1 cellular context compared by ENCODE assay signal in the genomic region with DNA sequence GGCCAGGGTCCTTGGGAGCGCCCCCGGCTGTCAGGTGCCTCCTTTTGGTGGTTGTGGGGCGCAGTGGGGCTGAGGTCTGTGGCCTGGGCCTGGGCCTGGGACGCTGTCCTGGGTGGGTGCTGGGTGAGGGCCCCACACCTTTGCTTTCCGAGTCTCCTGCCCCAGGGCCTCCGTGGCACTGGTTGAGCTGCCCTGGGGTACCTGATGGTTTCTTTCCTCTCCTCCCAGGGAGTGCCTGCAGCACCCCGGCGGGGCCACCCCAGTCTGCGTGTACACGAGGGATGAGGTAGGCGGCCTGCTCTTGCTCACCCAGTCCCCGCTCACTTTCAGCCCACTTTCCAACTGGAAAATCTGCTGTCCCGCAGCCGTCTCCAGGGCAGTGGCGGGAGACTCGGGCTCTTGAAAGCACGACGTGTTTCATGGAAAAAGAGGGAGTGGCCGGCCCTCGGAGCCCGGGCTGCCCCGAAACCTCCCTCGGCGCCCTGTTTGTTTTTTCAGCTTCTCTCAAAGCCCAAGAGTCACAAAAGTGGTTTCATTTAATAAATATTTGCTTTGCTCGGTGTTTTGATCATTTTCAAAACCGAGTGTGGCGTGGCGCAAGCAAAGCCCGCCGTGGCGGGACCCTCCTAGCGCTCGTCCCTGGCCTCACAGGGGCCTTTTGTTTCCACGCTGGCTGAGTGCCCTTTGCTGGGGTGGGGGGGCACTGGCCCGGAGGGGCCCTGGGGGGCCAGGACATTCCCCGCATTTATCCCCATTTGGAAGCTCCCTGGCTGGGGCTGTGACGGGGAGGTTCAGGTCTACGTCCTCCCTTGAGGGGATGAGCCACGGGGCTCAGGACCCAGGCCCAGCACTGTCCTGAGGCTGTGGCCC.
A peak's percentile ranks its signal among the peaks of the same experiment; 100 is the strongest.
TF ChIP-seq lines count a peak whose summit lies in the region.

No MANE protein-coding gene starts in this region.

TF ChIP-seq in HepG2, 621 proteins besides CTCF, POLR2A, EP300 and RAD21 (continued from another document and continues in another):
- TF ChIP-seq THRA (CRISPR knock-in tag; IDR thresholded peaks at IDR 0.05; ENCODE audit: borderline replicate concordance), result peak; percentile 60; the same call in 1 of the 2 replicates
- TF ChIP-seq ZNF629 (CRISPR knock-in tag; conservative IDR thresholded peaks at IDR 0.05), result peak; percentile 19; the same call in 1 of the 2 replicates
- peak; percentile 2; the same call in 1 of the 2 replicates for TF ChIP-seq ZMAT3 (CRISPR knock-in tag; conservative IDR thresholded peaks at IDR 0.05)
- TF ChIP-seq SMC3 (IDR thresholded peaks at IDR 0.05; ENCODE audit: low read length), result peak; percentile 22; the same call in 1 of the 2 replicates
- TF ChIP-seq, protein P1, sequence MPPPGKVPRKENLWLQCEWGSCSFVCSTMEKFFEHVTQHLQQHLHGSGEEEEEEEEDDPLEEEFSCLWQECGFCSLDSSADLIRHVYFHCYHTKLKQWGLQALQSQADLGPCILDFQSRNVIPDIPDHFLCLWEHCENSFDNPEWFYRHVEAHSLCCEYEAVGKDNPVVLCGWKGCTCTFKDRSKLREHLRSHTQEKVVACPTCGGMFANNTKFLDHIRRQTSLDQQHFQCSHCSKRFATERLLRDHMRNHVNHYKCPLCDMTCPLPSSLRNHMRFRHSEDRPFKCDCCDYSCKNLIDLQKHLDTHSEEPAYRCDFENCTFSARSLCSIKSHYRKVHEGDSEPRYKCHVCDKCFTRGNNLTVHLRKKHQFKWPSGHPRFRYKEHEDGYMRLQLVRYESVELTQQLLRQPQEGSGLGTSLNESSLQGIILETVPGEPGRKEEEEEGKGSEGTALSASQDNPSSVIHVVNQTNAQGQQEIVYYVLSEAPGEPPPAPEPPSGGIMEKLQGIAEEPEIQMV (CRISPR knock-in tag; IDR thresholded peaks at IDR 0.05; ENCODE audit: low read depth), result peak; percentile 25; the same call in 1 of the 2 replicates
- TF ChIP-seq YY1 (IDR thresholded peaks at IDR 0.05; ENCODE audit: insufficient read depth, insufficient replicate concordance, low read depth, low read length), result peak; percentile 24
- TF ChIP-seq NFIC (IDR thresholded peaks at IDR 0.05; ENCODE audit: low read length), result no peak
- no peak; the same call in 1 of the 2 replicates for TF ChIP-seq ZBTB4 (CRISPR knock-in tag; IDR thresholded peaks at IDR 0.05; ENCODE audit: borderline replicate concordance)
- TF ChIP-seq MLX (CRISPR knock-in tag; IDR thresholded peaks at IDR 0.05), result peak; percentile 62
- peak; percentile 96 for TF ChIP-seq TCF7 (IDR thresholded peaks at IDR 0.05; ENCODE audit: low read depth)
- peak; percentile 92 for TF ChIP-seq ZNF30 (CRISPR knock-in tag; IDR thresholded peaks at IDR 0.05)
- peak; percentile 65 for TF ChIP-seq TBL1XR1 (IDR thresholded peaks at IDR 0.05; ENCODE audit: borderline replicate concordance, low read length, partially characterized antibody)
- TF ChIP-seq, protein P2, sequence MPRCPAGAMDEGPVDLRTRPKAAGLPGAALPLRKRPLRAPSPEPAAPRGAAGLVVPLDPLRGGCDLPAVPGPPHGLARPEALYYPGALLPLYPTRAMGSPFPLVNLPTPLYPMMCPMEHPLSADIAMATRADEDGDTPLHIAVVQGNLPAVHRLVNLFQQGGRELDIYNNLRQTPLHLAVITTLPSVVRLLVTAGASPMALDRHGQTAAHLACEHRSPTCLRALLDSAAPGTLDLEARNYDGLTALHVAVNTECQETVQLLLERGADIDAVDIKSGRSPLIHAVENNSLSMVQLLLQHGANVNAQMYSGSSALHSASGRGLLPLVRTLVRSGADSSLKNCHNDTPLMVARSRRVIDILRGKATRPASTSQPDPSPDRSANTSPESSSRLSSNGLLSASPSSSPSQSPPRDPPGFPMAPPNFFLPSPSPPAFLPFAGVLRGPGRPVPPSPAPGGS (CRISPR knock-in tag; IDR thresholded peaks at IDR 0.05), result no peak
- TF ChIP-seq, protein P3, sequence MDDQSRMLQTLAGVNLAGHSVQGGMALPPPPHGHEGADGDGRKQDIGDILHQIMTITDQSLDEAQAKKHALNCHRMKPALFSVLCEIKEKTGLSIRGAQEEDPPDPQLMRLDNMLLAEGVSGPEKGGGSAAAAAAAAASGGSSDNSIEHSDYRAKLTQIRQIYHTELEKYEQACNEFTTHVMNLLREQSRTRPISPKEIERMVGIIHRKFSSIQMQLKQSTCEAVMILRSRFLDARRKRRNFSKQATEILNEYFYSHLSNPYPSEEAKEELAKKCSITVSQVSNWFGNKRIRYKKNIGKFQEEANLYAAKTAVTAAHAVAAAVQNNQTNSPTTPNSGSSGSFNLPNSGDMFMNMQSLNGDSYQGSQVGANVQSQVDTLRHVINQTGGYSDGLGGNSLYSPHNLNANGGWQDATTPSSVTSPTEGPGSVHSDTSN (CRISPR knock-in tag; IDR thresholded peaks at IDR 0.05; ENCODE audit: borderline replicate concordance), result peak; percentile 71; the same call in 1 of the 2 replicates
- no peak for TF ChIP-seq JUNB (CRISPR knock-in tag; IDR thresholded peaks at IDR 0.05; ENCODE audit: borderline replicate concordance)
- TF ChIP-seq ZNF350 (CRISPR knock-in tag; IDR thresholded peaks at IDR 0.05; ENCODE audit: borderline replicate concordance, low read depth), result no peak
- TF ChIP-seq, protein P4, sequence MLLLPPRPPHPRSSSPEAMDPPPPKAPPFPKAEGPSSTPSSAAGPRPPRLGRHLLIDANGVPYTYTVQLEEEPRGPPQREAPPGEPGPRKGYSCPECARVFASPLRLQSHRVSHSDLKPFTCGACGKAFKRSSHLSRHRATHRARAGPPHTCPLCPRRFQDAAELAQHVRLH (CRISPR knock-in tag; IDR thresholded peaks at IDR 0.05; ENCODE audit: borderline replicate concordance, low read depth), result no peak; the same call in 1 of the 2 replicates
- TF ChIP-seq, protein P5, sequence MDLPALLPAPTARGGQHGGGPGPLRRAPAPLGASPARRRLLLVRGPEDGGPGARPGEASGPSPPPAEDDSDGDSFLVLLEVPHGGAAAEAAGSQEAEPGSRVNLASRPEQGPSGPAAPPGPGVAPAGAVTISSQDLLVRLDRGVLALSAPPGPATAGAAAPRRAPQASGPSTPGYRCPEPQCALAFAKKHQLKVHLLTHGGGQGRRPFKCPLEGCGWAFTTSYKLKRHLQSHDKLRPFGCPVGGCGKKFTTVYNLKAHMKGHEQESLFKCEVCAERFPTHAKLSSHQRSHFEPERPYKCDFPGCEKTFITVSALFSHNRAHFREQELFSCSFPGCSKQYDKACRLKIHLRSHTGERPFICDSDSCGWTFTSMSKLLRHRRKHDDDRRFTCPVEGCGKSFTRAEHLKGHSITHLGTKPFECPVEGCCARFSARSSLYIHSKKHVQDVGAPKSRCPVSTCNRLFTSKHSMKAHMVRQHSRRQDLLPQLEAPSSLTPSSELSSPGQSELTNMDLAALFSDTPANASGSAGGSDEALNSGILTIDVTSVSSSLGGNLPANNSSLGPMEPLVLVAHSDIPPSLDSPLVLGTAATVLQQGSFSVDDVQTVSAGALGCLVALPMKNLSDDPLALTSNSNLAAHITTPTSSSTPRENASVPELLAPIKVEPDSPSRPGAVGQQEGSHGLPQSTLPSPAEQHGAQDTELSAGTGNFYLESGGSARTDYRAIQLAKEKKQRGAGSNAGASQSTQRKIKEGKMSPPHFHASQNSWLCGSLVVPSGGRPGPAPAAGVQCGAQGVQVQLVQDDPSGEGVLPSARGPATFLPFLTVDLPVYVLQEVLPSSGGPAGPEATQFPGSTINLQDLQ (CRISPR knock-in tag; IDR thresholded peaks at IDR 0.05), result peak; percentile 95
- TF ChIP-seq SUZ12 (IDR thresholded peaks at IDR 0.05; ENCODE audit: low read depth, low read length), result no peak
- TF ChIP-seq ZFX (CRISPR knock-in tag; IDR thresholded peaks at IDR 0.05; ENCODE audit: low read depth), result peak; percentile 72
- no peak for TF ChIP-seq ZNF34 (CRISPR knock-in tag; IDR thresholded peaks at IDR 0.05; ENCODE audit: borderline replicate concordance)
- TF ChIP-seq MED8 (CRISPR knock-in tag; IDR thresholded peaks at IDR 0.05; ENCODE audit: insufficient replicate concordance), result peak; percentile 94
- peak; percentile 24 to 37; a peak in 1 of 4 replicates for TF ChIP-seq NR2F1 (CRISPR knock-in tag; IDR thresholded peaks at IDR 0.05)
- TF ChIP-seq ZKSCAN5 (CRISPR knock-in tag; IDR thresholded peaks at IDR 0.05), result no peak
- no peak for TF ChIP-seq GTF3A (CRISPR knock-in tag; conservative IDR thresholded peaks at IDR 0.05)
- no peak; the same call in 1 of the 2 replicates for TF ChIP-seq PLSCR1 (CRISPR knock-in tag; IDR thresholded peaks at IDR 0.05; ENCODE audit: borderline replicate concordance)
- TF ChIP-seq ZNF24 (IDR thresholded peaks at IDR 0.05), result no peak
- TF ChIP-seq ZNF558 (CRISPR knock-in tag; IDR thresholded peaks at IDR 0.05; ENCODE audit: borderline replicate concordance), result peak; percentile 94; the same call in 1 of the 2 replicates
- no peak; the same call in 1 of the 2 replicates for TF ChIP-seq ZBTB14 (CRISPR knock-in tag; IDR thresholded peaks at IDR 0.05)
- TF ChIP-seq ZNF644 (CRISPR knock-in tag; IDR thresholded peaks at IDR 0.05; ENCODE audit: low read depth), result no peak
- TF ChIP-seq, protein P6, sequence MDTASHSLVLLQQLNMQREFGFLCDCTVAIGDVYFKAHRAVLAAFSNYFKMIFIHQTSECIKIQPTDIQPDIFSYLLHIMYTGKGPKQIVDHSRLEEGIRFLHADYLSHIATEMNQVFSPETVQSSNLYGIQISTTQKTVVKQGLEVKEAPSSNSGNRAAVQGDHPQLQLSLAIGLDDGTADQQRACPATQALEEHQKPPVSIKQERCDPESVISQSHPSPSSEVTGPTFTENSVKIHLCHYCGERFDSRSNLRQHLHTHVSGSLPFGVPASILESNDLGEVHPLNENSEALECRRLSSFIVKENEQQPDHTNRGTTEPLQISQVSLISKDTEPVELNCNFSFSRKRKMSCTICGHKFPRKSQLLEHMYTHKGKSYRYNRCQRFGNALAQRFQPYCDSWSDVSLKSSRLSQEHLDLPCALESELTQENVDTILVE (CRISPR knock-in tag; IDR thresholded peaks at IDR 0.05), result peak; percentile 86; the same call in 1 of the 2 replicates
- TF ChIP-seq, protein P7, sequence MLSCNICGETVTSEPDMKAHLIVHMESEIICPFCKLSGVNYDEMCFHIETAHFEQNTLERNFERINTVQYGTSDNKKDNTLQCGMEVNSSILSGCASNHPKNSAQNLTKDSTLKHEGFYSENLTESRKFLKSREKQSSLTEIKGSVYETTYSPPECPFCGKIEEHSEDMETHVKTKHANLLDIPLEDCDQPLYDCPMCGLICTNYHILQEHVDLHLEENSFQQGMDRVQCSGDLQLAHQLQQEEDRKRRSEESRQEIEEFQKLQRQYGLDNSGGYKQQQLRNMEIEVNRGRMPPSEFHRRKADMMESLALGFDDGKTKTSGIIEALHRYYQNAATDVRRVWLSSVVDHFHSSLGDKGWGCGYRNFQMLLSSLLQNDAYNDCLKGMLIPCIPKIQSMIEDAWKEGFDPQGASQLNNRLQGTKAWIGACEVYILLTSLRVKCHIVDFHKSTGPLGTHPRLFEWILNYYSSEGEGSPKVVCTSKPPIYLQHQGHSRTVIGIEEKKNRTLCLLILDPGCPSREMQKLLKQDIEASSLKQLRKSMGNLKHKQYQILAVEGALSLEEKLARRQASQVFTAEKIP (CRISPR knock-in tag; IDR thresholded peaks at IDR 0.05; ENCODE audit: borderline replicate concordance), result no peak
- no peak; the same call in 1 of the 2 replicates for TF ChIP-seq ZNF354B (CRISPR knock-in tag; IDR thresholded peaks at IDR 0.05)
